ENCODE assay signal across 18 cellular contexts in genomic region chr13:98202026-98202425, GRCh38. TPM values are rescaled to one million over a fixed set of nuclear protein-coding genes. Genes with fewer than 3 reads are reported as not detected.
DNase-seq lines count a peak whose midpoint lies in the region; ATAC-seq, FAIRE-seq and TF ChIP-seq lines count a peak whose summit lies in the region.
"Had no signal": no experiment of that assay in that cellular context is flagged by ENCODE, and none has a peak within 500 bp of the region (broad histone marks: within the 10 kb centered on the region; RNA-seq: fewer than 3 reads in every experiment).

No MANE protein-coding gene starts in this region.

- no peaks in the 10 kb centered on the region for H3K27me3 ChIP-seq in BLaER1 treated with 17β-estradiol and CSF1 and Interleukin-3, amounts not matched to agents 10 nM and 100 nM
- H3K27me3 ChIP-seq in bronchial epithelial cell (ENCODE audit: control insufficient read depth, insufficient read depth, low read length), result no peaks in the 10 kb centered on the region
- no peaks in the 10 kb centered on the region for H3K27me3 ChIP-seq in Peyer's patch
- H3K27me3 ChIP-seq: left lung, neutrophil, SJCRH30, upper lobe of left lung had no signal

- peaks cover 38 to 50% (median 40%) of the 10 kb centered on the region in 11 experiments for H3K9me3 ChIP-seq in BLaER1 treated with 17β-estradiol and CSF1 and Interleukin-3, amounts not matched to agents 10 nM and 100 nM (replicated peaks in 1 of 11)
- no peaks in the 10 kb centered on the region for H3K9me3 ChIP-seq in Peyer's patch
- H3K9me3 ChIP-seq: neutrophil had no signal

- no peak for ATAC-seq in HG02798 (IDR thresholded peaks at IDR 0.05; ENCODE audit: poor library complexity, unreplicated experiment)
- ATAC-seq: activated CD8-positive, alpha-beta memory T cell treated with anti-CD3 and anti-CD28 coated beads, Interleukin-2, amount 10 ng/mL, durations not matched to agents 7 days and 5 days; left lung had no signal

- H3K4me3 ChIP-seq in BLaER1 treated with 17β-estradiol and CSF1 and Interleukin-3, amounts not matched to agents 10 nM and 100 nM, result no peak overlapping the region
- H3K4me3 ChIP-seq in bronchial epithelial cell (ENCODE audit: low read depth, low read length) (no peak overlapping the region), Peyer's patch (no peak overlapping the region)
- H3K4me3 ChIP-seq: left lung, SJCRH30, upper lobe of left lung had no signal

- H4K20me1 ChIP-seq in BLaER1 treated with 17β-estradiol and CSF1 and Interleukin-3, amounts not matched to agents 10 nM and 100 nM, result peaks cover 0 to 28% (median 0%) of the 10 kb centered on the region in 11 experiments; a peak in 3 of 22 replicates

- no peak for TF ChIP-seq POLR2A in Peyer's patch (IDR thresholded peaks at IDR 0.05)

- DNase-seq in HuH-7 (ENCODE audit: low spot score), result peak; percentile 31
- DNase-seq in bronchial epithelial cell (ENCODE audit: low read depth), result no peak
- no peak for DNase-seq in Peyer's patch
- no peak for DNase-seq in NCI-H146 treated with DMSO at 0.1 percent for 48 hours (lab: John Stamatoyannopoulos, UW; ENCODE audit: unreplicated experiment)
- no peak for DNase-seq in T-helper 2 cell treated with Interferon-gamma antibody and Interleukin-4, amounts not matched to agents 5 μg/mL and 100 μg/mL, for 36 hours (ENCODE audit: low spot score)
- DNase-seq: activated CD8-positive, alpha-beta memory T cell treated with anti-CD3 and anti-CD28 coated beads, Interleukin-2, amount 10 ng/mL, durations not matched to agents 7 days and 5 days; activated naive CD4-positive, alpha-beta T cell treated with Interleukin-2 at 50 U/mL for 16 hours; left lung; NCI-H524 treated with DMSO at 0.1 percent for 48 hours; SJCRH30; WERI-Rb-1 had no signal

- H3K36me3 Mint-ChIP-seq in nephron (ENCODE audit: low read depth), result peaks cover 63% of the 10 kb centered on the region
- H3K36me3 Mint-ChIP-seq in T-helper 2 cell treated with Interferon-gamma antibody and Interleukin-4, amounts not matched to agents 5 μg/mL and 100 μg/mL, for 36 hours (ENCODE audit: low read depth), result no peaks in the 10 kb centered on the region
- H3K36me3 Mint-ChIP-seq: activated CD8-positive, alpha-beta memory T cell treated with anti-CD3 and anti-CD28 coated beads, Interleukin-2, amount 10 ng/mL, durations not matched to agents 7 days and 5 days had no signal

- peaks cover 46% of the 10 kb centered on the region for H3K4me1 Mint-ChIP-seq in nephron
- no peaks in the 10 kb centered on the region for H3K4me1 Mint-ChIP-seq in T-helper 2 cell treated with Interferon-gamma antibody and Interleukin-4, amounts not matched to agents 5 μg/mL and 100 μg/mL, for 36 hours (ENCODE audit: low read depth)
- H3K4me1 Mint-ChIP-seq: activated CD8-positive, alpha-beta memory T cell treated with anti-CD3 and anti-CD28 coated beads, Interleukin-2, amount 10 ng/mL, durations not matched to agents 7 days and 5 days had no signal

- H3K4me2 ChIP-seq in BLaER1 treated with 17β-estradiol and CSF1 and Interleukin-3, amounts not matched to agents 10 nM and 100 nM, result peak overlapping the region; percentile 49 to 86 (median 71)

- H3K27me3 Mint-ChIP-seq in nephron (ENCODE audit: low read depth), result no peaks in the 10 kb centered on the region
- no peaks in the 10 kb centered on the region for H3K27me3 Mint-ChIP-seq in T-helper 2 cell treated with Interferon-gamma antibody and Interleukin-4, amounts not matched to agents 5 μg/mL and 100 μg/mL, for 36 hours (ENCODE audit: low read depth)

- FAIRE-seq in bronchial epithelial cell (lab: Jason Lieb, UNC), result peak; percentile 52
- FAIRE-seq: endothelial cell of umbilical vein had no signal

- H3K4me1 ChIP-seq in BLaER1 treated with 17β-estradiol and CSF1 and Interleukin-3, amounts not matched to agents 10 nM and 100 nM, result peaks cover 12 to 29% (median 21%) of the 10 kb centered on the region in 10 experiments
- H3K4me1 ChIP-seq in Peyer's patch, result no peaks in the 10 kb centered on the region
- H3K4me1 ChIP-seq: SJCRH30 had no signal

- peak overlapping the region; percentile 6 to 29 (median 28) for H3K4me3 Mint-ChIP-seq in nephron
- H3K4me3 Mint-ChIP-seq in T-helper 2 cell treated with Interferon-gamma antibody and Interleukin-4, amounts not matched to agents 5 μg/mL and 100 μg/mL, for 36 hours, result no peak overlapping the region
- H3K4me3 Mint-ChIP-seq: activated CD8-positive, alpha-beta memory T cell treated with anti-CD3 and anti-CD28 coated beads, Interleukin-2, amount 10 ng/mL, durations not matched to agents 7 days and 5 days had no signal

- peak overlapping the region in 3 of 11 experiments; percentile 16 to 37 (median 22); a peak in 4 of 22 replicates for H3K27ac ChIP-seq in BLaER1 treated with 17β-estradiol and CSF1 and Interleukin-3, amounts not matched to agents 10 nM and 100 nM
- no peak overlapping the region for H3K27ac ChIP-seq in Peyer's patch
- H3K27ac ChIP-seq: HL-60, left lung, neutrophil, SJCRH30, upper lobe of left lung, WERI-Rb-1 had no signal

- TF ChIP-seq CTCF in bronchial epithelial cell (IDR thresholded peaks at IDR 0.05; ENCODE audit: insufficient read depth, low read length, severe bottlenecking) (no peak), nephron (IDR thresholded peaks at IDR 0.05; ENCODE audit: unreplicated experiment in 3 of 3) (no peak), Peyer's patch (IDR thresholded peaks at IDR 0.05) (no peak)

- peak overlapping the region in 1 of 11 experiments; percentile 23; a peak in 2 of 22 replicates for H3K9ac ChIP-seq in BLaER1 treated with 17β-estradiol and CSF1 and Interleukin-3, amounts not matched to agents 10 nM and 100 nM

- H3K9me3 Mint-ChIP-seq in nephron, result peaks cover 37% of the 10 kb centered on the region
- no peaks in the 10 kb centered on the region for H3K9me3 Mint-ChIP-seq in T-helper 2 cell treated with Interferon-gamma antibody and Interleukin-4, amounts not matched to agents 5 μg/mL and 100 μg/mL, for 36 hours

- H3K36me3 ChIP-seq in BLaER1 treated with 17β-estradiol and CSF1 and Interleukin-3, amounts not matched to agents 10 nM and 100 nM, result peaks cover 5 to 48% (median 20%) of the 10 kb centered on the region in 11 experiments; a peak in 16 of 22 replicates
- H3K36me3 ChIP-seq in bronchial epithelial cell (ENCODE audit: control insufficient read depth, insufficient read depth, low read length), result no peaks in the 10 kb centered on the region
- H3K36me3 ChIP-seq in Peyer's patch, result no peaks in the 10 kb centered on the region
- H3K36me3 ChIP-seq: left lung, neutrophil, SJCRH30, upper lobe of left lung had no signal

- peak overlapping the region; percentile 87 to 95 (median 88) for H3K27ac Mint-ChIP-seq in nephron
- no peak overlapping the region for H3K27ac Mint-ChIP-seq in T-helper 2 cell treated with Interferon-gamma antibody and Interleukin-4, amounts not matched to agents 5 μg/mL and 100 μg/mL, for 36 hours
- H3K27ac Mint-ChIP-seq: activated CD8-positive, alpha-beta memory T cell treated with anti-CD3 and anti-CD28 coated beads, Interleukin-2, amount 10 ng/mL, durations not matched to agents 7 days and 5 days had no signal

RNA-seq across cellular contexts. Expression of gene RNF113B, which starts 25.0 kb away (rescaled TPM):
- total RNA-seq in bronchial epithelial cell (not detected in 2 replicates), Peyer's patch (not detected)
- total RNA-seq: activated CD8-positive, alpha-beta memory T cell treated with anti-CD3 and anti-CD28 coated beads, Interleukin-2, amount 10 ng/mL, durations not matched to agents 7 days and 5 days; endothelial cell of umbilical vein; left lung; SJCRH30; upper lobe of left lung had no signal

RNA-seq across cellular contexts. Expression of gene FARP1, which starts 59.1 kb away (rescaled TPM):
- total RNA-seq in bronchial epithelial cell (10.6 and 11.1 TPM in 2 replicates), Peyer's patch (10 to 100 TPM; 10.6 to 61.1 (median 14.9) TPM)
